In the genomic region with DNA sequence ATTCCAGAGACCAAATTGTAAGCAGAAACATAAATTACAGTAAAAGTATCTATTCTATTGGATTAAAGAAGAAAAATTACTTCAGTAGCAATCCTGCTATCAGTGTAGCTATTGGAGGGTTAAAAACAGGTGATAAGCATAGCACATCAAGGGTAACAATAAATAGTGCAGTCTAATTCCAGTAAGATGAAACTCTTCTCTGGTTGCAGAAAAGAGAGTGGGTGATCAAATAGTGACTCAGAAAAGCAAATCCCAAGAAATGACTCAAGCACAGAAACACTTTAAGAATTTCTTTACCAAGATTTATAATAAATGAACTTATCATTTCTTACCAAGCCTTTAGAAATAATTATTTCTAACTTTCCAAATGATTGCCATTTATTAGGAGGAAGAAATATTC, we compare ENCODE assay signal across 9 cellular contexts.
DNase-seq lines count a peak whose midpoint lies in the region; ATAC-seq, FAIRE-seq and TF ChIP-seq lines count a peak whose summit lies in the region.
"Had no signal": no experiment of that assay in that cellular context is flagged by ENCODE, and none has a peak within 500 bp of the region (broad histone marks: within the 10 kb centered on the region; RNA-seq: fewer than 3 reads in every experiment).

No MANE protein-coding gene starts in this region.

- peaks cover 20% of the 10 kb centered on the region; the same call in 1 of the 2 replicates for H3K4me1 ChIP-seq in BE2C
- peaks cover 7% of the 10 kb centered on the region for H3K4me1 ChIP-seq in CD4-positive, alpha-beta memory T cell (ENCODE audit: insufficient read depth, low read length)

- CTCF ChIA-PET in CD4-positive, alpha-beta memory T cell (lab: Charles Lee; ENCODE audit: partially characterized antibody), result no interaction called here

- intact Hi-C loops in CD4-positive, alpha-beta memory T cell (cut with micrococcal nuclease), result no loop called here

- POLR2A ChIA-PET in CD4-positive, alpha-beta memory T cell (lab: Charles Lee; ENCODE audit: partially characterized antibody), result no interaction called here

- H3K9me3 ChIP-seq in BE2C, result no peaks in the 10 kb centered on the region
- no peaks in the 10 kb centered on the region for H3K9me3 ChIP-seq in CD4-positive, alpha-beta memory T cell (ENCODE audit: control insufficient read depth in 1 of 2, low read length in 2 of 2)

- ATAC-seq in HG03460 (IDR thresholded peaks at IDR 0.05; ENCODE audit: unreplicated experiment), result no peak

- peak; percentile 94 for FAIRE-seq in RCC 7860 (lab: Jason Lieb, UNC)

- TF ChIP-seq CTCF in retinal pigment epithelial cell (conservative IDR thresholded peaks at IDR 0.05; ENCODE audit: low read depth, low read length), result no peak
- TF ChIP-seq CTCF in BE2C (IDR thresholded peaks at IDR 0.05; ENCODE audit: low read depth, low read length), result no peak

- H3K27ac Mint-ChIP-seq in CD4-positive, alpha-beta memory T cell, result no peak overlapping the region
- H3K27ac Mint-ChIP-seq: activated T-helper 1 cell treated with anti-CD3 and anti-CD28 coated beads, Interleukin-12 subunit alpha, Interleukin-12 subunit beta, Interleukin-2, Interleukin-4 antibody, amounts not matched to agents 30 ng/mL and 10 ng/mL and 1 ng/mL, durations not matched to agents 14 hours and 24 hours and 36 hours had no signal

- no peaks in the 10 kb centered on the region for H3K36me3 ChIP-seq in BE2C
- no peaks in the 10 kb centered on the region for H3K36me3 ChIP-seq in CD4-positive, alpha-beta memory T cell (ENCODE audit: insufficient read depth, low read length)

- peaks cover 1 to 12% (median 6%) of the 10 kb centered on the region in 4 donors for H3K4me1 Mint-ChIP-seq in CD4-positive, alpha-beta memory T cell

- no peaks in the 10 kb centered on the region for H3K27me3 ChIP-seq in BE2C
- H3K27me3 ChIP-seq in CD4-positive, alpha-beta memory T cell (ENCODE audit: insufficient read depth, low read length), result no peaks in the 10 kb centered on the region

- H3K36me3 Mint-ChIP-seq in CD4-positive, alpha-beta memory T cell, result peaks cover 2 to 7% of the 10 kb centered on the region in 2 donors

- H3K4me3 Mint-ChIP-seq in CD4-positive, alpha-beta memory T cell, result no peak overlapping the region
- H3K4me3 Mint-ChIP-seq: activated T-helper 1 cell treated with anti-CD3 and anti-CD28 coated beads, Interleukin-12 subunit alpha, Interleukin-12 subunit beta, Interleukin-2, Interleukin-4 antibody, amounts not matched to agents 30 ng/mL and 10 ng/mL and 1 ng/mL, durations not matched to agents 14 hours and 24 hours and 36 hours had no signal

- no peak overlapping the region for H3K27ac ChIP-seq in CD4-positive, alpha-beta memory T cell (ENCODE audit: low read depth, low read length)

- H3K4me3 ChIP-seq in retinal pigment epithelial cell (ENCODE audit: low read length) (no peak overlapping the region), BE2C (ENCODE audit: low read depth, low read length) (no peak overlapping the region)
- H3K4me3 ChIP-seq in CD4-positive, alpha-beta memory T cell (ENCODE audit: low read length in 2 of 2), result no peak overlapping the region

- no peaks in the 10 kb centered on the region for H3K27me3 Mint-ChIP-seq in CD4-positive, alpha-beta memory T cell

- H3K9me3 Mint-ChIP-seq in CD4-positive, alpha-beta memory T cell, result peaks cover 0 to 3% (median 0%) of the 10 kb centered on the region in 8 donors
- H3K9me3 Mint-ChIP-seq: activated T-helper 1 cell treated with anti-CD3 and anti-CD28 coated beads, Interleukin-12 subunit alpha, Interleukin-12 subunit beta, Interleukin-2, Interleukin-4 antibody, amounts not matched to agents 30 ng/mL and 10 ng/mL and 1 ng/mL, durations not matched to agents 14 hours and 24 hours and 36 hours had no signal

- DNase-seq in GM04504 (ENCODE audit: low read depth) (peak; percentile 41), RCC 7860 (ENCODE audit: low spot score) (peak; percentile 80), fibroblast of gingiva (ENCODE audit: low read depth) (peak; percentile 54), retinal pigment epithelial cell (ENCODE audit: low read depth) (peak; percentile 69), BE2C (no peak)
- no peak for DNase-seq in CD4-positive, alpha-beta memory T cell
- DNase-seq: stimulated activated CD4-positive, alpha-beta T cell treated with anti-CD3 and anti-CD28 coated beads, Interleukin-1b, Interleukin-23, amount 100 ng/mL, for 48 hours had no signal

Comparison
In these comparisons a context has a peak if more than half of its experiments do, and no peak if none do; other contexts are left out.
1. DNase-seq: peak in GM04504 (single experiment), RCC 7860 (single experiment), fibroblast of gingiva (single experiment) and retinal pigment epithelial cell (single experiment); none in BE2C (single experiment) and CD4-positive, alpha-beta memory T cell (0 of 5).